1 cellular context compared by ENCODE assay signal in genomic region chr7:44273681-44274622, GRCh38.
TF ChIP-seq lines count a peak whose summit lies in the region.

No MANE protein-coding gene starts in this region.

TF ChIP-seq in K562, 482 proteins besides CTCF, POLR2A, EP300 and RAD21 (continued from another document):
- TF ChIP-seq ZNF518B (CRISPR knock-in tag; IDR thresholded peaks at IDR 0.05) (no peak), SOX6 (IDR thresholded peaks at IDR 0.05) (no peak), TGIF2 (CRISPR knock-in tag; IDR thresholded peaks at IDR 0.05) (no peak), ZNF263 (CRISPR knock-in tag; IDR thresholded peaks at IDR 0.05; ENCODE audit: borderline replicate concordance) (peak; percentile 46; the same call in 1 of the 2 replicates), PCBP2 (IDR thresholded peaks at IDR 0.05; ENCODE audit: low read depth, low read length, poor library complexity, severe bottlenecking) (no peak)
